Comparison of ENCODE assay signal across 26 cellular contexts in the genomic region with DNA sequence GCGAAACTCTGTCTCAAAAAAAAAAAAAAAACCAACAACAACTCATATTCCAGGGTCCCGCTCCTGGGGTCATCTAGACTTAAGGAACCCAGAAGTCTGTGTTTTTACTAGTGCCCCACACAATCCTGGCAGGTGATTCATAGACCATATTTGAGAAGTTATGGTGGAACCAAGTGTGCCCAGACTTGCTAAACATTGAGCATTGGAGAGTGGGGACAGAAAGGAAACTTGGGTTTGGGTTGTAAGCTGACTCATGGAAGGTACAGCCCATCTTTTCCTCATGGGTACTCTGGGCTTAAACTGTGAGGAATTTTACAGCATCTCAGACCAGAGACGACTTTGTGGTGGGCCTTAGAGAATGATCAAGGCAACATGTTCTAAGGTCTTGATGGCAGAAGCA.
"Had no signal": no experiment of that assay in that cellular context is flagged by ENCODE, and none has a peak within 500 bp of the region (broad histone marks: within the 10 kb centered on the region; RNA-seq: fewer than 3 reads in every experiment).

No MANE protein-coding gene starts in this region.

- DNase-seq: hypothalamus; immature natural killer cell; left ventricle myocardium inferior; midbrain; mucosa of descending colon; naive thymus-derived CD4-positive, alpha-beta T cell; ovary; retina; right cardiac atrium; stimulated activated CD4-positive, alpha-beta T cell treated with anti-CD3 and anti-CD28 coated beads, Interleukin-12 subunit alpha, Interleukin-12 subunit beta, amount 100 ng/mL, for 4 hours; stimulated activated CD4-positive, alpha-beta T cell treated with anti-CD3 and anti-CD28 coated beads, Interleukin-15, amount 100 ng/mL, for 24 hours; stimulated activated CD4-positive, alpha-beta T cell treated with anti-CD3 and anti-CD28 coated beads, Interleukin-2, amount 100 ng/mL, for 24 hours; stimulated activated CD4-positive, alpha-beta T cell treated with anti-CD3 and anti-CD28 coated beads, Interleukin-4, amount 100 ng/mL, for 1 hour; stimulated activated naive CD4-positive, alpha-beta T cell; stomach; testis; tibial artery; trophoblast cell; upper lobe of right lung had no signal

- H3K27ac Mint-ChIP-seq: immature natural killer cell; memory B cell; naive thymus-derived CD4-positive, alpha-beta T cell; natural killer cell treated with Interleukin-12 subunit alpha and Interleukin-12 subunit beta and Interleukin-15 and Interleukin-18, amount 100 ng/mL, for 72 hours; progenitor cell of endocrine pancreas; stimulated activated effector memory CD8-positive, alpha-beta T cell treated with anti-CD3 and anti-CD28 coated beads, Interleukin-12 subunit alpha, Interleukin-12 subunit beta, amount 100 ng/mL, for 72 hours had no signal

- H3K36me3 ChIP-seq: left ventricle myocardium inferior, ovary, stomach, tibial artery, upper lobe of right lung had no signal

- H3K9me3 Mint-ChIP-seq: immature natural killer cell; memory B cell; naive thymus-derived CD4-positive, alpha-beta T cell; natural killer cell treated with Interleukin-12 subunit alpha and Interleukin-12 subunit beta and Interleukin-15 and Interleukin-18, amount 100 ng/mL, for 72 hours; stimulated activated effector memory CD8-positive, alpha-beta T cell treated with anti-CD3 and anti-CD28 coated beads, Interleukin-12 subunit alpha, Interleukin-12 subunit beta, amount 100 ng/mL, for 72 hours had no signal

- ATAC-seq: mucosa of descending colon; naive thymus-derived CD4-positive, alpha-beta T cell; natural killer cell treated with Interleukin-12 subunit alpha and Interleukin-12 subunit beta and Interleukin-15 and Interleukin-18, amount 100 ng/mL, for 72 hours; right cardiac atrium; sciatic nerve; stimulated activated effector memory CD8-positive, alpha-beta T cell treated with anti-CD3 and anti-CD28 coated beads, Interleukin-12 subunit alpha, Interleukin-12 subunit beta, amount 100 ng/mL, for 72 hours; upper lobe of right lung had no signal

- H3K4me1 Mint-ChIP-seq: immature natural killer cell; memory B cell; stimulated activated effector memory CD8-positive, alpha-beta T cell treated with anti-CD3 and anti-CD28 coated beads, Interleukin-12 subunit alpha, Interleukin-12 subunit beta, amount 100 ng/mL, for 72 hours had no signal

- H3K4me3 Mint-ChIP-seq: immature natural killer cell; memory B cell; naive thymus-derived CD4-positive, alpha-beta T cell; natural killer cell treated with Interleukin-12 subunit alpha and Interleukin-12 subunit beta and Interleukin-15 and Interleukin-18, amount 100 ng/mL, for 72 hours; stimulated activated effector memory CD8-positive, alpha-beta T cell treated with anti-CD3 and anti-CD28 coated beads, Interleukin-12 subunit alpha, Interleukin-12 subunit beta, amount 100 ng/mL, for 72 hours had no signal

- H3K9me3 ChIP-seq: left ventricle myocardium inferior, mucosa of descending colon, ovary, stomach, testis, tibial artery, upper lobe of right lung had no signal

- H3K27ac ChIP-seq: left ventricle myocardium inferior, ovary, skin epidermis, stomach, testis, tibial artery, upper lobe of right lung had no signal

- H3K4me3 ChIP-seq: left ventricle myocardium inferior, lung, mucosa of descending colon, ovary, skin epidermis, stomach, testis, tibial artery, upper lobe of right lung had no signal

- H3K4me1 ChIP-seq: left ventricle myocardium inferior, stomach, testis, tibial artery, upper lobe of right lung had no signal

- H3K27me3 ChIP-seq: ovary, stomach, testis, upper lobe of right lung had no signal
